In the genomic region with DNA sequence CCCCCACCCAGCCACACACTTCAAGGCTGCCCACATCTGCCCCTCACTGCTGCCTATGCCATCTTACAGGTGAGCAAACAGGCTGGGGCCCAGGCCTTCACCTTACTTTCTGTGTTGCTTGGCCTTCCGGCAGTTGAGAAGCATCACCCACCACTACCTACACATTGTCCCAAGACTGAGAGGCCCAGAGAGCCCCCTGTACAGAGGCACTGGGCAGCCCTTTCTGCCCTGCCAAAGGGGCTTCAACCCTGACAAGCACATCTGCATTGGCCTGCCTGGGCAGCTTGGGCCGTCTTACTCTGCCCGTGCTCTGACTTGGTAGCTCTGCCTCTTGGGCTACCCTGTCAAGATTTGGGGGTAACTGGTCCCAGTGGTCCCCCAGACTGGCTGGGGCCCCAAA, we compare ENCODE assay signal across 1 cellular context.
TF ChIP-seq lines count a peak whose summit lies in the region.

No MANE protein-coding gene starts in this region.

TF ChIP-seq in H1, 55 proteins besides CTCF, POLR2A, EP300 and RAD21:
- no peak for TF ChIP-seq SIRT6 (IDR thresholded peaks at IDR 0.05; ENCODE audit: low read length)
- TF ChIP-seq NANOG (IDR thresholded peaks at IDR 0.05; ENCODE audit: insufficient read depth, low read depth, low read length, poor library complexity, severe bottlenecking) = no peak
